ENCODE assay signal across 20 cellular contexts in the genomic region with DNA sequence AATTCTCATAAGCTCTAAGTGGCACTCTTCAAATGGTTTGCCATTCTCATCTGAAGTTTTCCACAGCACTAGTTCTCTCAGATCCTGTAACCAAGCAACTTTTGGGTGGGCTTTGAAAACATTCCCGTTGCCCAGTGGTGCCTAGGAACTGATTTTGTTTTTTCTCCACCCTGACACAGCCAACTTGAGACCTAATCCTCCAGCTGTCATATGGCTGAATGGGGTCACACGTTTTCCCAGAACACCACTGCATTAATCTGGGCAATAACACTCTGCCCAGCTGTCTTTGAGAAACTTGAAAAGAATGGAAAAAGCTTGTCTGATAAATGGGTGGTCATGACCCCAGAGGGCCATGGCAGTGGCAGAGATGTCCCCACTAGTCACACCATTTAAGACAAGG.
A peak's percentile ranks its signal among the peaks of the same experiment; 100 is the strongest.
DNase-seq lines count a peak whose midpoint lies in the region; ATAC-seq and TF ChIP-seq lines count a peak whose summit lies in the region.
"Had no signal": no experiment of that assay in that cellular context is flagged by ENCODE, and none has a peak within 500 bp of the region (broad histone marks: within the 10 kb centered on the region; RNA-seq: fewer than 3 reads in every experiment).

No MANE protein-coding gene starts in this region.

- peak; percentile 36 for DNase-seq in LHCN-M2 (ENCODE audit: low read depth)
- DNase-seq in NCI-H82 treated with DMSO at 0.1 percent for 48 hours (lab: John Stamatoyannopoulos, UW; ENCODE audit: unreplicated experiment): peak; percentile 55
- DNase-seq in endodermal cell: no peak
- DNase-seq in myocyte (ENCODE audit: low read depth): peak; percentile 66
- DNase-seq in HEK293T (ENCODE audit: extremely low spot score): no peak
- DNase-seq in CD4-positive, alpha-beta memory T cell: no peak
- DNase-seq in amniotic stem cell (lab: John Stamatoyannopoulos, UW): no peak
- DNase-seq: CD8-positive, alpha-beta memory T cell; COR-L47; DMS153; DMS79; GDM1; GOT3; H7; IMR-90 had no signal

- CTCF ChIA-PET in HEK293T (lab: Yijun Ruan, JAX): interaction anchor here (0.5 kb wide), 1 partner anchor 60 kb away, joined by 3 read pairs; no protein-coding TSS in a partner anchor
- CTCF ChIA-PET in CD4-positive, alpha-beta memory T cell (lab: Charles Lee; ENCODE audit: partially characterized antibody): no interaction called here

- H3K9me3 ChIP-seq in endodermal cell (ENCODE audit: control insufficient read depth, low read length): no peaks in the 10 kb centered on the region
- no peaks in the 10 kb centered on the region for H3K9me3 ChIP-seq in CD4-positive, alpha-beta memory T cell (ENCODE audit: control insufficient read depth in 1 of 2, low read length in 2 of 2)
- H3K9me3 ChIP-seq: BLaER1 treated with 17β-estradiol and CSF1 and Interleukin-3, amounts not matched to agents 10 nM and 100 nM had no signal

- intact Hi-C loops in CD4-positive, alpha-beta memory T cell (cut with micrococcal nuclease): no loop called here

- TF ChIP-seq CTCF in endodermal cell (conservative IDR thresholded peaks at IDR 0.05): no peak

- H3K4me3 Mint-ChIP-seq in endodermal cell: no peak overlapping the region
- no peak overlapping the region for H3K4me3 Mint-ChIP-seq in CD4-positive, alpha-beta memory T cell
- H3K4me3 Mint-ChIP-seq: B cell; CD8-positive, alpha-beta memory T cell had no signal

- 67 to 75% methylated on average over 2 of the region's 2 CpGs for WGBS in endodermal cell (ENCODE audit: insufficient coverage in 1 of 2, insufficient read length in 1 of 2), 2 experiments

- H3K36me3 ChIP-seq in endodermal cell (ENCODE audit: control insufficient read depth, insufficient read depth, low read length): no peaks in the 10 kb centered on the region
- H3K36me3 ChIP-seq in CD4-positive, alpha-beta memory T cell (ENCODE audit: insufficient read depth, low read length): no peaks in the 10 kb centered on the region
- H3K36me3 ChIP-seq: BLaER1 treated with 17β-estradiol and CSF1 and Interleukin-3, amounts not matched to agents 10 nM and 100 nM had no signal

- no peaks in the 10 kb centered on the region for H3K27me3 Mint-ChIP-seq in endodermal cell (ENCODE audit: insufficient read depth)
- no peaks in the 10 kb centered on the region for H3K27me3 Mint-ChIP-seq in CD4-positive, alpha-beta memory T cell
- H3K27me3 Mint-ChIP-seq: B cell; CD8-positive, alpha-beta memory T cell had no signal

- no peak overlapping the region for H3K27ac Mint-ChIP-seq in endodermal cell
- no peak overlapping the region for H3K27ac Mint-ChIP-seq in CD4-positive, alpha-beta memory T cell
- H3K27ac Mint-ChIP-seq: B cell; CD8-positive, alpha-beta memory T cell had no signal

- POLR2A ChIA-PET in HEK293T (lab: Yijun Ruan, JAX): no interaction called here
- POLR2A ChIA-PET in CD4-positive, alpha-beta memory T cell (lab: Charles Lee; ENCODE audit: partially characterized antibody): no interaction called here

- H3K27ac ChIP-seq in endodermal cell (ENCODE audit: low read depth, low read length): peak overlapping the region; percentile 77
- H3K27ac ChIP-seq in CD4-positive, alpha-beta memory T cell (ENCODE audit: low read depth, low read length): no peak overlapping the region
- H3K27ac ChIP-seq: BLaER1 treated with 17β-estradiol and CSF1 and Interleukin-3, amounts not matched to agents 10 nM and 100 nM had no signal

- no peak overlapping the region for H3K9ac ChIP-seq in endodermal cell (ENCODE audit: extremely low read depth, low read length, poor library complexity, severe bottlenecking)
- H3K9ac ChIP-seq: BLaER1 treated with 17β-estradiol and CSF1 and Interleukin-3, amounts not matched to agents 10 nM and 100 nM had no signal

- no peak overlapping the region for H3K4me3 ChIP-seq in endodermal cell (ENCODE audit: low read length)
- no peak overlapping the region for H3K4me3 ChIP-seq in CD4-positive, alpha-beta memory T cell (ENCODE audit: low read length in 2 of 2)
- H3K4me3 ChIP-seq: BLaER1 treated with 17β-estradiol and CSF1 and Interleukin-3, amounts not matched to agents 10 nM and 100 nM; K562 had no signal

- ATAC-seq in HG03045 (IDR thresholded peaks at IDR 0.05; ENCODE audit: unreplicated experiment): no peak
- ATAC-seq: HCT116, K562 had no signal

- H3K4me1 Mint-ChIP-seq in endodermal cell: peaks cover 1% of the 10 kb centered on the region
- H3K4me1 Mint-ChIP-seq in CD4-positive, alpha-beta memory T cell: no peaks in the 10 kb centered on the region
- H3K4me1 Mint-ChIP-seq: B cell; CD8-positive, alpha-beta memory T cell had no signal

- H3K27me3 ChIP-seq in endodermal cell (ENCODE audit: control insufficient read depth, insufficient read depth, low read length, poor library complexity, severe bottlenecking): no peaks in the 10 kb centered on the region
- no peaks in the 10 kb centered on the region for H3K27me3 ChIP-seq in CD4-positive, alpha-beta memory T cell (ENCODE audit: insufficient read depth, low read length)
- H3K27me3 ChIP-seq: BLaER1 treated with 17β-estradiol and CSF1 and Interleukin-3, amounts not matched to agents 10 nM and 100 nM had no signal

- H3K4me1 ChIP-seq in endodermal cell (ENCODE audit: control insufficient read depth, insufficient read depth, low read length): no peaks in the 10 kb centered on the region
- no peaks in the 10 kb centered on the region for H3K4me1 ChIP-seq in CD4-positive, alpha-beta memory T cell (ENCODE audit: insufficient read depth, low read length)

- no peaks in the 10 kb centered on the region for H3K36me3 Mint-ChIP-seq in endodermal cell (ENCODE audit: low read depth)
- H3K36me3 Mint-ChIP-seq in CD4-positive, alpha-beta memory T cell: peaks cover 0 to 2% of the 10 kb centered on the region in 2 donors

- H3K9me3 Mint-ChIP-seq in endodermal cell: no peaks in the 10 kb centered on the region
- no peaks in the 10 kb centered on the region for H3K9me3 Mint-ChIP-seq in CD4-positive, alpha-beta memory T cell
- H3K9me3 Mint-ChIP-seq: CD8-positive, alpha-beta memory T cell had no signal

TF ChIP-seq in HEK293T, 16 proteins besides CTCF, POLR2A, EP300 and RAD21:
- no peak for TF ChIP-seq ELF4 (IDR thresholded peaks at IDR 0.05)
- no peak for TF ChIP-seq ARNT (IDR thresholded peaks at IDR 0.05)
- no peak for TF ChIP-seq HDGF (IDR thresholded peaks at IDR 0.05; ENCODE audit: borderline replicate concordance)
- TF ChIP-seq LEF1 (IDR thresholded peaks at IDR 0.05; ENCODE audit: borderline replicate concordance): no peak
- TF ChIP-seq SUZ12 (IDR thresholded peaks at IDR 0.05): no peak
- TF ChIP-seq FOXK2 (IDR thresholded peaks at IDR 0.05): no peak
- TF ChIP-seq FOXA1 (IDR thresholded peaks at IDR 0.05): no peak
- no peak for TF ChIP-seq FOXM1 (IDR thresholded peaks at IDR 0.05; ENCODE audit: borderline replicate concordance)
- TF ChIP-seq, protein P1, sequence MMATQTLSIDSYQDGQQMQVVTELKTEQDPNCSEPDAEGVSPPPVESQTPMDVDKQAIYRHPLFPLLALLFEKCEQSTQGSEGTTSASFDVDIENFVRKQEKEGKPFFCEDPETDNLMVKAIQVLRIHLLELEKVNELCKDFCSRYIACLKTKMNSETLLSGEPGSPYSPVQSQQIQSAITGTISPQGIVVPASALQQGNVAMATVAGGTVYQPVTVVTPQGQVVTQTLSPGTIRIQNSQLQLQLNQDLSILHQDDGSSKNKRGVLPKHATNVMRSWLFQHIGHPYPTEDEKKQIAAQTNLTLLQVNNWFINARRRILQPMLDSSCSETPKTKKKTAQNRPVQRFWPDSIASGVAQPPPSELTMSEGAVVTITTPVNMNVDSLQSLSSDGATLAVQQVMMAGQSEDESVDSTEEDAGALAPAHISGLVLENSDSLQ (IDR thresholded peaks at IDR 0.05): no peak
- TF ChIP-seq ZNF384 (IDR thresholded peaks at IDR 0.05): no peak
- TF ChIP-seq NFRKB (IDR thresholded peaks at IDR 0.05): no peak
- no peak for TF ChIP-seq BHLHE40 (IDR thresholded peaks at IDR 0.05; ENCODE audit: borderline replicate concordance)
- no peak for TF ChIP-seq CTBP1 (IDR thresholded peaks at IDR 0.05; ENCODE audit: borderline replicate concordance)
- TF ChIP-seq SP1 (IDR thresholded peaks at IDR 0.05): no peak
- TF ChIP-seq TARDBP (IDR thresholded peaks at IDR 0.05): no peak
- no peak for TF ChIP-seq L3MBTL2 (conservative IDR thresholded peaks at IDR 0.05)

Comparison
In these comparisons a context has a peak if more than half of its experiments do, and no peak if none do; other contexts are left out.
1. DNase-seq: peak in LHCN-M2 (single experiment), NCI-H82 treated with DMSO at 0.1 percent for 48 hours (single experiment) and myocyte (single experiment); none in endodermal cell (single experiment), HEK293T (single experiment), CD4-positive, alpha-beta memory T cell (0 of 5) and amniotic stem cell (single experiment).